Comparison of ENCODE assay signal across 26 cellular contexts in the genomic region with DNA sequence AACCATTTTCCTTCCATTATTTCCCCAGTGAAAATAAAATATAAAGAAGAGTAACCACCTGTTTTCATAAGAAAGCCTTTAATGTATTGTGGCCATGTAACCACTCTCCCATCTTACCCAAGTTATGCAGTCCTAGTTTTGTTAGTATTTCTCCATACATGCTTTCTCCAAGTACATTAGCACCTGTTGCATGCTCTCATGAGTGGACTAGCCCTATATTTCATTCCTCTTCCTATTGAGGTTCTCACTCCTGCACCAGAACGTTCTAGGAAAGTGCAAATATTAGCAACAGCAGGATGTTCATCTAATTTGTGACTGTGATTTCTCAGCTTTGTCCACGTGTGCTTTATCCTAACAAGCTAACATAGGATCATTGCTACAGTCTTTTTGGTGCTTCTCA.
DNase-seq lines count a peak whose midpoint lies in the region; ATAC-seq, FAIRE-seq and TF ChIP-seq lines count a peak whose summit lies in the region.
"Had no signal": no experiment of that assay in that cellular context is flagged by ENCODE, and none has a peak within 500 bp of the region (broad histone marks: within the 10 kb centered on the region; RNA-seq: fewer than 3 reads in every experiment).

No MANE protein-coding gene starts in this region.

- ATAC-seq in Right ventricle myocardium inferior, result no peak
- ATAC-seq in GM21717 (IDR thresholded peaks at IDR 0.05; ENCODE audit: unreplicated experiment), result no peak

- TF ChIP-seq CTCF in C4-2B (conservative IDR thresholded peaks at IDR 0.05) (no peak), VCaP (conservative IDR thresholded peaks at IDR 0.05) (no peak), nephron (IDR thresholded peaks at IDR 0.05; ENCODE audit: unreplicated experiment in 3 of 3) (no peak)

- no peak overlapping the region for H3K4me3 Mint-ChIP-seq in nephron
- H3K4me3 Mint-ChIP-seq: B cell; CD14-positive monocyte; CD4-positive, alpha-beta memory T cell; CD4-positive, CD25-positive, alpha-beta regulatory T cell; CD8-positive, alpha-beta memory T cell had no signal

- peak overlapping the region; percentile 73; the same call in 1 of the 2 replicates for H3K27ac ChIP-seq in C4-2B
- peak overlapping the region; percentile 95 for H3K27ac ChIP-seq in VCaP
- H3K27ac ChIP-seq: BLaER1 treated with 17β-estradiol and CSF1 and Interleukin-3, amounts not matched to agents 10 nM and 100 nM had no signal

- H3K9me3 Mint-ChIP-seq in nephron, result no peaks in the 10 kb centered on the region
- H3K9me3 Mint-ChIP-seq: CD14-positive monocyte had no signal

- peaks cover 60% of the 10 kb centered on the region for H3K4me1 Mint-ChIP-seq in nephron
- H3K4me1 Mint-ChIP-seq: B cell; CD14-positive monocyte; CD4-positive, alpha-beta memory T cell; CD4-positive, CD25-positive, alpha-beta regulatory T cell; CD8-positive, alpha-beta memory T cell had no signal

- intact Hi-C loops in Right ventricle myocardium inferior (cut with DNase I), result no loop called here

- no peaks in the 10 kb centered on the region for H3K36me3 Mint-ChIP-seq in nephron (ENCODE audit: low read depth)
- H3K36me3 Mint-ChIP-seq: CD14-positive monocyte; CD4-positive, alpha-beta memory T cell; CD4-positive, CD25-positive, alpha-beta regulatory T cell; CD8-positive, alpha-beta memory T cell had no signal

- H3K27ac Mint-ChIP-seq in nephron, result peak overlapping the region; percentile 92 to 96 (median 95)
- H3K27ac Mint-ChIP-seq: B cell; CD14-positive monocyte; CD4-positive, alpha-beta memory T cell; CD4-positive, CD25-positive, alpha-beta regulatory T cell; CD8-positive, alpha-beta memory T cell had no signal

- DNase-seq in Right ventricle myocardium inferior (ENCODE audit: missing footprints) (no peak), AML-193 (lab: John Stamatoyannopoulos, UW) (no peak)
- no peak for DNase-seq in activated T-cell treated with anti-CD3 and anti-CD28 coated beads, Interleukin-2, amount 50 U/mL, for 1 hour
- DNase-seq: 8988T; ACHN; CD4-positive, alpha-beta memory T cell; CD4-positive, CD25-positive, alpha-beta regulatory T cell; CD8-positive, alpha-beta memory T cell; COR-L47; DMS153; DMS53; DMS79; DND-41; EL; GF-D8 had no signal

- H3K27me3 Mint-ChIP-seq in nephron (ENCODE audit: low read depth), result peaks cover 3% of the 10 kb centered on the region

- FAIRE-seq in G401.6 (lab: Jason Lieb, UNC), result peak; percentile 41
- FAIRE-seq: A204.1, GM12891, GM19239 had no signal
